In the genomic region with DNA sequence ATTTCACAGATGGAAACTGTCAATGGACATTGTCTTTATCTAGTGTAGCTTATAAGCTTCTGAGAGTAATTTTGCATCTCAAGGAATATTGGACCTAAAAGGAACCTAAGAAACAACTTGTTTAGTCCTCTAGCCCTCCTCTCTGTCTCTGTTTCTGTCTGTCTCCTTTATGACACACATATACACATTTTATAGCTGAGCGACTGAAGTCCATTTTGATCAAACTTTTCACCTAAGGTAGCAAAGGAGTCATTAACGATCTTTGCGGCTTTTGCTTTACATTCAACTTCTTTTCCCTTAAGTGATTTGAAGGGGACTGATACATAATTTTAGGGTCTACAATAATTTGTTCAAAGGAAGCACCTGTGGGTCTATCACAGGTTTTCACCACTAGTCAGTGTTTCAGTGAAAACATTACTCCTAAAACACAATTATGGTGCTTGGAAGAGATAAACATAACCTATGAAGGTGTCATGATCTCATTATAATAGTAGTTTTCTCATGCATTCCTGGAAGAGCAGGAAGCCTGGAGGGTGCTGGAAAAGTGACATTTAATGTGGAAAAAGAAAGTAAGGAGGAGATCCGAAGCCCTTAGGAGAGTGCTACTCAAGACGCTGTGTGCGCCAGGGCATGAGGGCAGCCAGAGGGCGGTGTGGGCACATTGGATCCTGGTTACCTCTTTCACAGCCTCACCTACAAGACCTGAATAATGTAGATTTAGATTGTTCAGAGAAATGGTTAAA, we compare ENCODE assay signal across 8 cellular contexts.
DNase-seq lines count a peak whose midpoint lies in the region; ATAC-seq and TF ChIP-seq lines count a peak whose summit lies in the region.

No MANE protein-coding gene starts in this region.

- DNase-seq in Right ventricle myocardium inferior (ENCODE audit: missing footprints) (no peak), right atrium auricular region (ENCODE audit: low spot score) (no peak), NCI-H526 treated with DMSO at 0.1 percent for 48 hours (lab: John Stamatoyannopoulos, UW) (peak; percentile 39), fibroblast of the conjunctiva (ENCODE audit: low read depth) (peak; percentile 34), renal cortical epithelial cell (ENCODE audit: low read depth) (peak; percentile 72), globus pallidus (ENCODE audit: low spot score) (no peak)
- peak; percentile 65 to 70 for DNase-seq in activated T-cell treated with anti-CD3 and anti-CD28 coated beads, Interleukin-2, amount 50 U/mL, for 48 hours

- intact Hi-C loops in Right ventricle myocardium inferior (cut with DNase I), result loop anchor here (2.0 kb wide), 1 partner anchor 309 kb away; no protein-coding TSS in a partner anchor

- H3K4me1 ChIP-seq in right atrium auricular region, result no peaks in the 10 kb centered on the region

- no peaks in the 10 kb centered on the region for H3K36me3 ChIP-seq in right atrium auricular region

- TF ChIP-seq CTCF in right atrium auricular region (IDR thresholded peaks at IDR 0.05), result peak in 1 of 2 donors; percentile 74

- ATAC-seq in Right ventricle myocardium inferior, result peak; percentile 78
- ATAC-seq in GM21528 (IDR thresholded peaks at IDR 0.05; ENCODE audit: low FRiP score, unreplicated experiment), result no peak

- no peak overlapping the region for H3K27ac ChIP-seq in right atrium auricular region

- H3K9me3 ChIP-seq in right atrium auricular region, result no peaks in the 10 kb centered on the region

- no peak overlapping the region for H3K4me3 ChIP-seq in right atrium auricular region

- no peaks in the 10 kb centered on the region for H3K27me3 ChIP-seq in right atrium auricular region

Comparison
In these comparisons a context has a peak if more than half of its experiments do, and no peak if none do; other contexts are left out.
1. DNase-seq: peak in NCI-H526 treated with DMSO at 0.1 percent for 48 hours (single experiment), activated T-cell treated with anti-CD3 and anti-CD28 coated beads, Interleukin-2, amount 50 U/mL, for 48 hours (2 of 2), fibroblast of the conjunctiva (single experiment) and renal cortical epithelial cell (single experiment); none in Right ventricle myocardium inferior (single experiment), right atrium auricular region (single experiment) and globus pallidus (single experiment).